Comparison of ENCODE assay signal across 14 cellular contexts in the genomic region with DNA sequence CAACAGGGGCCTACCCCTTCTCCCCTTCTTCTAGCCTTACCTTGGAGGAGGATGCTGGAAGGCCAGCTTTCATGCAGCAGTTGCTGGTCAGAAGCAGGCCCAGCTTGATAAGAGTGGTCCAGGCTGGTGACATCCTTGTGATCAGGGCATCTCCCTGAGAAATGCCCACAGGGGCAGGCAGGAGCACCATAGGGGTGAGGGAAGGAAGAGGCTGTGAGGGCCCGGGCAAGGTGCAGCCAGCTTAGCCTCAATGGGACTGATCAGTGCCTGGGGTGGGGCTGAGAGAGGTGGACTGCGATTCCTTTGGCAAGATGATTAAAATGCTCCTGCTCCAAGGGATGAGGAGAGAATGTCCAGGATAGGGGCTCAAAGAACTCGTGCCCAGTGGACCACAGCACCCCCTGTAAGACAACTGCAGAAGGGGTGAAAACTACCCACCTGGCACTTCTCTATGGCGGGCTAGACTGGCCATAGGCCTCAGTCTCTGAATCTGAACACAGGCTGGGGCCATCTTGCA. TPM values are rescaled to one million over a fixed set of nuclear protein-coding genes. Genes with fewer than 3 reads are reported as not detected.
DNase-seq lines count a peak whose midpoint lies in the region; ATAC-seq and TF ChIP-seq lines count a peak whose summit lies in the region.
"Had no signal": no experiment of that assay in that cellular context is flagged by ENCODE, and none has a peak within 500 bp of the region (broad histone marks: within the 10 kb centered on the region; RNA-seq: fewer than 3 reads in every experiment).

No MANE protein-coding gene starts in this region.

- H3K9me3 ChIP-seq in breast epithelium (no peaks in the 10 kb centered on the region), transverse colon (no peaks in the 10 kb centered on the region)
- no peaks in the 10 kb centered on the region for H3K9me3 ChIP-seq in naive thymus-derived CD4-positive, alpha-beta T cell (ENCODE audit: control insufficient read depth in 2 of 3, low read length in 3 of 3)
- H3K9me3 ChIP-seq: heart left ventricle, left lung had no signal

- BruUV-seq in MCF 10A (replicated peaks; lab: Mats Ljungman, UMichigan) = no TSS peak

- no peak for TF ChIP-seq EP300 in transverse colon (IDR thresholded peaks at IDR 0.05; ENCODE audit: low read depth)

- TF ChIP-seq POLR2A in breast epithelium (IDR thresholded peaks at IDR 0.05) (peak; percentile 5), transverse colon (IDR thresholded peaks at IDR 0.05) (no peak)

- TF ChIP-seq CTCF in breast epithelium (IDR thresholded peaks at IDR 0.05) (no peak), MCF 10A (IDR thresholded peaks at IDR 0.05; ENCODE audit: unreplicated experiment) (no peak), transverse colon (IDR thresholded peaks at IDR 0.05) (no peak), endothelial cell (IDR thresholded peaks at IDR 0.05; ENCODE audit: unreplicated experiment) (no peak)

- intact Hi-C loops in breast epithelium (cut with DNase I; ENCODE audit: low total_unique reads) (no loop called here), MCF 10A (cut with micrococcal nuclease) (no loop called here), transverse colon (cut with DNase I; ENCODE audit: low total_unique reads) (no loop called here)
- intact Hi-C loops in activated T-helper 2 cell treated with anti-CD3 and anti-CD28 coated beads, Interferon-gamma antibody, Interleukin-2, Interleukin-4, amounts not matched to agents 10 μg/mL and 5 μg/mL and 100 μg/mL, durations not matched to agents 14 hours and 24 hours and 36 hours (cut with micrococcal nuclease) = no loop called here
- intact Hi-C loops in naive thymus-derived CD4-positive, alpha-beta T cell (cut with micrococcal nuclease) = no loop called here

- H3K27ac ChIP-seq in breast epithelium (peak overlapping the region; percentile 16 to 94), transverse colon (peak overlapping the region in 1 of 4 donors; percentile 99)
- no peak overlapping the region for H3K27ac ChIP-seq in naive thymus-derived CD4-positive, alpha-beta T cell (ENCODE audit: low read depth, low read length)

- POLR2A ChIA-PET in MCF 10A (lab: Yijun Ruan, JAX) = interaction anchor here (0.6 to 8.0 kb wide), 16 partner anchors 11 to 1443 kb away, joined by 3 to 153 read pairs (median 6); a partner anchor contains a TSS
- POLR2A ChIA-PET in naive thymus-derived CD4-positive, alpha-beta T cell (lab: Charles Lee) = interaction anchor here (0.8 to 11.0 kb wide), 10 partner anchors 11 to 74 kb away, joined by 3 to 244 read pairs (median 35); a partner anchor contains a TSS

- H3K36me3 ChIP-seq in breast epithelium = no peaks in the 10 kb centered on the region
- peaks cover 14 to 31% (median 23%) of the 10 kb centered on the region in 3 experiments for H3K36me3 ChIP-seq in naive thymus-derived CD4-positive, alpha-beta T cell (ENCODE audit: control insufficient read depth in 2 of 3, insufficient read depth in 3 of 3, low read length in 3 of 3)
- H3K36me3 ChIP-seq in transverse colon = peaks cover 0 to 19% (median 5%) of the 10 kb centered on the region in 4 donors

- ATAC-seq in naive thymus-derived CD4-positive, alpha-beta T cell = peak; percentile 2
- no peak for ATAC-seq in GM18909 (IDR thresholded peaks at IDR 0.05; ENCODE audit: poor library complexity, unreplicated experiment)
- ATAC-seq: left lung; stimulated activated memory B cell treated with anti-CD40 and anti-IgM and Interleukin-4, amounts not matched to agents 10 μg/mL and 1 μg/mL and 100 μg/mL, for 72 hours had no signal

- WGBS in transverse colon (ENCODE audit: low coverage in 1 of 2), 2 donors = 93% methylated on average over 4 of the region's 4 CpGs; no CpG with 5 or more reads in 1 of the 2 donors

- no peak overlapping the region for H3K27ac Mint-ChIP-seq in MCF 10A (ENCODE audit: low read depth, unreplicated experiment)
- peak overlapping the region; percentile 62 for H3K27ac Mint-ChIP-seq in activated T-helper 2 cell treated with anti-CD3 and anti-CD28 coated beads, Interferon-gamma antibody, Interleukin-2, Interleukin-4, amounts not matched to agents 10 μg/mL and 5 μg/mL and 100 μg/mL, durations not matched to agents 14 hours and 24 hours and 36 hours
- H3K27ac Mint-ChIP-seq in naive thymus-derived CD4-positive, alpha-beta T cell = peak overlapping the region in 7 of 9 donors; percentile 48 to 94 (median 78)
- no peak overlapping the region for H3K27ac Mint-ChIP-seq in endothelial cell (ENCODE audit: unreplicated experiment)
- H3K27ac Mint-ChIP-seq: stimulated activated memory B cell treated with anti-CD40 and anti-IgM and Interleukin-4, amounts not matched to agents 10 μg/mL and 1 μg/mL and 100 μg/mL, for 72 hours had no signal

- no peaks in the 10 kb centered on the region for H3K27me3 Mint-ChIP-seq in MCF 10A (ENCODE audit: insufficient read depth, unreplicated experiment)
- no peaks in the 10 kb centered on the region for H3K27me3 Mint-ChIP-seq in activated T-helper 2 cell treated with anti-CD3 and anti-CD28 coated beads, Interferon-gamma antibody, Interleukin-2, Interleukin-4, amounts not matched to agents 10 μg/mL and 5 μg/mL and 100 μg/mL, durations not matched to agents 14 hours and 24 hours and 36 hours (ENCODE audit: low read depth)
- peaks cover 0 to under 1% (median 0%) of the 10 kb centered on the region in 5 donors for H3K27me3 Mint-ChIP-seq in naive thymus-derived CD4-positive, alpha-beta T cell
- H3K27me3 Mint-ChIP-seq in endothelial cell (ENCODE audit: unreplicated experiment) = peaks cover 8% of the 10 kb centered on the region
- H3K27me3 Mint-ChIP-seq: stimulated activated memory B cell treated with anti-CD40 and anti-IgM and Interleukin-4, amounts not matched to agents 10 μg/mL and 1 μg/mL and 100 μg/mL, for 72 hours had no signal

- no peaks in the 10 kb centered on the region for H3K9me3 Mint-ChIP-seq in MCF 10A (ENCODE audit: unreplicated experiment)
- H3K9me3 Mint-ChIP-seq in activated T-helper 2 cell treated with anti-CD3 and anti-CD28 coated beads, Interferon-gamma antibody, Interleukin-2, Interleukin-4, amounts not matched to agents 10 μg/mL and 5 μg/mL and 100 μg/mL, durations not matched to agents 14 hours and 24 hours and 36 hours = no peaks in the 10 kb centered on the region
- H3K9me3 Mint-ChIP-seq in naive thymus-derived CD4-positive, alpha-beta T cell = peaks cover 0 to 12% (median 0%) of the 10 kb centered on the region in 11 donors
- H3K9me3 Mint-ChIP-seq in endothelial cell (ENCODE audit: unreplicated experiment) = no peaks in the 10 kb centered on the region
- H3K9me3 Mint-ChIP-seq: stimulated activated memory B cell treated with anti-CD40 and anti-IgM and Interleukin-4, amounts not matched to agents 10 μg/mL and 1 μg/mL and 100 μg/mL, for 72 hours had no signal

- no peak overlapping the region for H3K4me3 ChIP-seq in breast epithelium
- H3K4me3 ChIP-seq in naive thymus-derived CD4-positive, alpha-beta T cell (ENCODE audit: low read length) = no peak overlapping the region
- H3K4me3 ChIP-seq in transverse colon = no peak overlapping the region
- H3K4me3 ChIP-seq: BLaER1 treated with 17β-estradiol and CSF1 and Interleukin-3, amounts not matched to agents 10 nM and 100 nM; heart left ventricle; left lung had no signal

- in situ Hi-C loops in transverse colon (cut with MboI; ENCODE audit: low pct_ligation_motif_present in 1 of 4, low pct_unique_long_range_greater_than_20kb in 1 of 4, low sequenced_read_pairs in 3 of 4) = loop anchor here in 1 of 4 donors (25.0 kb wide), 1 partner anchor 113 kb away; a partner anchor contains a TSS

- H3K4me1 ChIP-seq in breast epithelium (peaks cover 0 to 21% of the 10 kb centered on the region in 2 donors), transverse colon (peaks cover 10 to 48% (median 29%) of the 10 kb centered on the region in 4 donors)
- peaks cover 15 to 17% of the 10 kb centered on the region in 2 donors for H3K4me1 ChIP-seq in naive thymus-derived CD4-positive, alpha-beta T cell (ENCODE audit: control insufficient read depth in 2 of 2, insufficient read depth in 2 of 2, low read length in 2 of 2)

- peaks cover 14% of the 10 kb centered on the region for H3K4me1 Mint-ChIP-seq in MCF 10A (ENCODE audit: insufficient read depth, unreplicated experiment)
- peaks cover 20% of the 10 kb centered on the region for H3K4me1 Mint-ChIP-seq in activated T-helper 2 cell treated with anti-CD3 and anti-CD28 coated beads, Interferon-gamma antibody, Interleukin-2, Interleukin-4, amounts not matched to agents 10 μg/mL and 5 μg/mL and 100 μg/mL, durations not matched to agents 14 hours and 24 hours and 36 hours (ENCODE audit: low read depth)
- peaks cover 12 to 42% (median 35%) of the 10 kb centered on the region in 7 donors for H3K4me1 Mint-ChIP-seq in naive thymus-derived CD4-positive, alpha-beta T cell
- H3K4me1 Mint-ChIP-seq in endothelial cell (ENCODE audit: unreplicated experiment) = peaks cover 27% of the 10 kb centered on the region

- DNase-seq in breast epithelium (ENCODE audit: low spot score in 2 of 2) (peak in 1 of 2 donors; percentile 27), MCF 10A (ENCODE audit: unreplicated experiment) (no peak), transverse colon (peak; percentile 23), endothelial cell (ENCODE audit: low spot score) (no peak)
- no peak for DNase-seq in activated T-helper 2 cell treated with anti-CD3 and anti-CD28 coated beads, Interferon-gamma antibody, Interleukin-2, Interleukin-4, amounts not matched to agents 10 μg/mL and 5 μg/mL and 100 μg/mL, durations not matched to agents 14 hours and 24 hours and 36 hours (ENCODE audit: low spot score)
- peak in 3 of 9 donors; percentile 21 to 28 (median 23) for DNase-seq in naive thymus-derived CD4-positive, alpha-beta T cell
- no peak for DNase-seq in stimulated activated CD4-positive, alpha-beta T cell treated with anti-CD3 and anti-CD28 coated beads, Interleukin-4, amount 100 ng/mL, for 1 hour
- DNase-seq: amygdala; stimulated activated CD4-positive, alpha-beta T cell treated with anti-CD3 and anti-CD28 coated beads, Interleukin-1b, Interleukin-23, amount 100 ng/mL, for 48 hours had no signal

- H3K36me3 Mint-ChIP-seq in MCF 10A (ENCODE audit: insufficient read depth, unreplicated experiment) (peaks cover 42% of the 10 kb centered on the region), endothelial cell (ENCODE audit: low read depth, unreplicated experiment) (peaks cover 27% of the 10 kb centered on the region)
- H3K36me3 Mint-ChIP-seq in activated T-helper 2 cell treated with anti-CD3 and anti-CD28 coated beads, Interferon-gamma antibody, Interleukin-2, Interleukin-4, amounts not matched to agents 10 μg/mL and 5 μg/mL and 100 μg/mL, durations not matched to agents 14 hours and 24 hours and 36 hours (ENCODE audit: low read depth) = peaks cover 38% of the 10 kb centered on the region
- H3K36me3 Mint-ChIP-seq in naive thymus-derived CD4-positive, alpha-beta T cell = peaks cover 13 to 32% (median 24%) of the 10 kb centered on the region in 5 donors

- H3K4me3 Mint-ChIP-seq in MCF 10A (ENCODE audit: unreplicated experiment) (no peak overlapping the region), endothelial cell (ENCODE audit: unreplicated experiment) (no peak overlapping the region)
- no peak overlapping the region for H3K4me3 Mint-ChIP-seq in activated T-helper 2 cell treated with anti-CD3 and anti-CD28 coated beads, Interferon-gamma antibody, Interleukin-2, Interleukin-4, amounts not matched to agents 10 μg/mL and 5 μg/mL and 100 μg/mL, durations not matched to agents 14 hours and 24 hours and 36 hours (ENCODE audit: low read depth)
- H3K4me3 Mint-ChIP-seq in naive thymus-derived CD4-positive, alpha-beta T cell = peak overlapping the region in 5 of 10 donors; percentile 19 to 96 (median 49)
- H3K4me3 Mint-ChIP-seq: stimulated activated memory B cell treated with anti-CD40 and anti-IgM and Interleukin-4, amounts not matched to agents 10 μg/mL and 1 μg/mL and 100 μg/mL, for 72 hours had no signal

- CTCF ChIA-PET in MCF 10A (lab: Yijun Ruan, JAX) = interaction anchor here (0.6 to 2.2 kb wide), 5 partner anchors 9 to 95 kb away, joined by 3 to 9 read pairs (median 5); a partner anchor contains a TSS
- CTCF ChIA-PET in naive thymus-derived CD4-positive, alpha-beta T cell (lab: Charles Lee) = no interaction called here

- H3K27me3 ChIP-seq in breast epithelium = no peaks in the 10 kb centered on the region
- no peaks in the 10 kb centered on the region for H3K27me3 ChIP-seq in naive thymus-derived CD4-positive, alpha-beta T cell (ENCODE audit: control insufficient read depth in 2 of 2, insufficient read depth in 2 of 2, low read length in 2 of 2)
- H3K27me3 ChIP-seq in transverse colon = no peaks in the 10 kb centered on the region
- H3K27me3 ChIP-seq: BLaER1 treated with 17β-estradiol and CSF1 and Interleukin-3, amounts not matched to agents 10 nM and 100 nM; heart left ventricle; left lung had no signal

RNA-seq across cellular contexts. Expression of a gene that starts 9.5 kb away (rescaled TPM):
- 10 to 100 TPM; 21.9 to 32.1 (median 24.9) TPM for total RNA-seq in breast epithelium
- 8.7 and 9.8 TPM in 2 replicates for total RNA-seq in MCF 10A (2022)
- total RNA-seq in activated T-helper 2 cell treated with anti-CD3 and anti-CD28 coated beads, Interferon-gamma antibody, Interleukin-2, Interleukin-4, amounts not matched to agents 10 μg/mL and 5 μg/mL and 100 μg/mL, durations not matched to agents 14 hours and 24 hours and 36 hours = 55.4 and 63.7 TPM in 2 replicates
- 10 to 100 TPM in 4 of 5 experiments, 1 to 10 TPM in 1; 9.9 to 42.9 (median 22.1) TPM for total RNA-seq in naive thymus-derived CD4-positive, alpha-beta T cell
- polyA plus RNA-seq in naive thymus-derived CD4-positive, alpha-beta T cell = 10 to 100 TPM; 12.8 to 18.9 TPM
- total RNA-seq in transverse colon = 100 to 1,000 TPM in 1 of 4 donors, 10 to 100 TPM in 1, 1 to 10 TPM in 2; 9.3 to 116 (median 30.9) TPM
- total RNA-seq in endothelial cell (ENCODE audit: unreplicated experiment) = 18.0 TPM

RNA-seq across cellular contexts. Expression of a gene that starts 10.1 kb away (rescaled TPM):
- total RNA-seq in breast epithelium (10 to 100 TPM; 18.7 to 43.3 (median 28.5) TPM), MCF 10A (2022) (12.3 and 16.0 TPM in 2 replicates), transverse colon (10 to 100 TPM; 24.0 to 99.1 (median 63.1) TPM), endothelial cell (ENCODE audit: unreplicated experiment) (28.8 TPM)
- 26.8 and 30.1 TPM in 2 replicates for total RNA-seq in activated T-helper 2 cell treated with anti-CD3 and anti-CD28 coated beads, Interferon-gamma antibody, Interleukin-2, Interleukin-4, amounts not matched to agents 10 μg/mL and 5 μg/mL and 100 μg/mL, durations not matched to agents 14 hours and 24 hours and 36 hours
- total RNA-seq in naive thymus-derived CD4-positive, alpha-beta T cell = 10 to 100 TPM; 32.0 to 49.8 (median 41.0) TPM
- polyA plus RNA-seq in naive thymus-derived CD4-positive, alpha-beta T cell = 10 to 100 TPM; 21.5 to 22.1 TPM

RNA-seq across cellular contexts. Expression of a gene that starts 53.3 kb away (rescaled TPM):
- total RNA-seq in breast epithelium = 100 to 1,000 TPM in 1 of 3 donors, 10 to 100 TPM in 1, 1 to 10 TPM in 1; 9.8 to 125 (median 67.2) TPM
- total RNA-seq in MCF 10A (2022) = 727 and 1,054 TPM in 2 replicates
- 1.3 and 2.0 TPM in 2 replicates for total RNA-seq in activated T-helper 2 cell treated with anti-CD3 and anti-CD28 coated beads, Interferon-gamma antibody, Interleukin-2, Interleukin-4, amounts not matched to agents 10 μg/mL and 5 μg/mL and 100 μg/mL, durations not matched to agents 14 hours and 24 hours and 36 hours
- total RNA-seq in naive thymus-derived CD4-positive, alpha-beta T cell = 1 to 10 TPM in 3 of 5 experiments, under 1 TPM in 2; 0.49 to 1.8 (median 1.2) TPM
- polyA plus RNA-seq in naive thymus-derived CD4-positive, alpha-beta T cell = under 1 TPM; 0.09 to 0.35 TPM
- 100 to 1,000 TPM; 196 to 323 (median 229) TPM for total RNA-seq in transverse colon
- total RNA-seq in endothelial cell (ENCODE audit: unreplicated experiment) = 0.54 TPM

Comparison
In these comparisons a context has a peak if more than half of its experiments do, and no peak if none do; other contexts are left out.
1. H3K27ac Mint-ChIP-seq: peak in activated T-helper 2 cell treated with anti-CD3 and anti-CD28 coated beads, Interferon-gamma antibody, Interleukin-2, Interleukin-4, amounts not matched to agents 10 μg/mL and 5 μg/mL and 100 μg/mL, durations not matched to agents 14 hours and 24 hours and 36 hours (single experiment) and naive thymus-derived CD4-positive, alpha-beta T cell (7 of 9); none in MCF 10A (single experiment) and endothelial cell (single experiment).